In genomic region chr22:46833228-46833627, GRCh38 we compare ENCODE assay signal across 12 cellular contexts.
DNase-seq lines count a peak whose midpoint lies in the region; TF ChIP-seq lines count a peak whose summit lies in the region.
"Had no signal": no experiment of that assay in that cellular context is flagged by ENCODE, and none has a peak within 500 bp of the region (broad histone marks: within the 10 kb centered on the region; RNA-seq: fewer than 3 reads in every experiment).

No MANE protein-coding gene starts in this region.

- BruUV-seq in A673 (replicated peaks; lab: Mats Ljungman, UMichigan), result no TSS peak

- H3K36me3 ChIP-seq in A673 (ENCODE audit: insufficient read depth, low read length, poor library complexity, severe bottlenecking), result no peaks in the 10 kb centered on the region
- no peaks in the 10 kb centered on the region for H3K36me3 ChIP-seq in HAP-1 (replicated peaks)

- no peak overlapping the region for H3K27ac ChIP-seq in A673 (ENCODE audit: low read depth, low read length, poor library complexity, severe bottlenecking)

- CTCF ChIA-PET in A673 (lab: Charles Lee), result interaction anchor here (0.6 kb wide), 1 partner anchor 59 kb away, joined by 3 read pairs; no protein-coding TSS in a partner anchor

- H3K9me3 ChIP-seq in A673 (ENCODE audit: low read depth, low read length, poor library complexity, severe bottlenecking), result peaks cover 15% of the 10 kb centered on the region
- peaks cover 12% of the 10 kb centered on the region for H3K9me3 ChIP-seq in HAP-1

- peak; percentile 47 for TF ChIP-seq CTCF in A673 (conservative IDR thresholded peaks at IDR 0.05; ENCODE audit: low read depth, low read length)

- POLR2A ChIA-PET in A673 (lab: Charles Lee; ENCODE audit: low non-redundant PET), result no interaction called here

- intact Hi-C loops in A673 (cut with micrococcal nuclease; ENCODE audit: unreplicated experiment), result no loop called here

- H3K27me3 ChIP-seq in A673 (replicated peaks; ENCODE audit: insufficient read depth, low read depth, low read length, poor library complexity) (no peaks in the 10 kb centered on the region), HAP-1 (ENCODE audit: low read depth) (no peaks in the 10 kb centered on the region)

- in situ Hi-C loops in HAP-1 (cut with MboI; ENCODE audit: low sequenced_read_pairs), result no loop called here

- H3K4me1 ChIP-seq in A673 (ENCODE audit: insufficient read depth, low read length, poor library complexity, severe bottlenecking) (peaks cover 32% of the 10 kb centered on the region), HAP-1 (peaks cover 15% of the 10 kb centered on the region)

- DNase-seq in A673 (ENCODE audit: low spot score) (peak; percentile 36), HAP-1 (ENCODE audit: low spot score in 2 of 2) (peak; percentile 29 to 53), amniotic epithelial cell (ENCODE audit: low read depth) (peak; percentile 38), islet precursor cell (peak; percentile 76), inferior parietal cortex (ENCODE audit: extremely low spot score) (no peak), NCI-H1694 (lab: John Stamatoyannopoulos, UW) (no peak), MV-4-11 (lab: John Stamatoyannopoulos, UW) (no peak), NCI-H128 (lab: John Stamatoyannopoulos, UW; ENCODE audit: unreplicated experiment) (no peak)
- DNase-seq: activated naive CD4-positive, alpha-beta T cell treated with anti-CD3 and anti-CD28 coated beads, Interleukin-2, amount 10 ng/mL, durations not matched to agents 7 days and 5 days; DMS153; NCI-H1694 treated with DMSO at 0.1 percent for 48 hours; T-helper 2 cell had no signal

- H3K4me3 ChIP-seq in A673 (ENCODE audit: low read depth, low read length, poor library complexity, severe bottlenecking), result no peak overlapping the region
- H3K4me3 ChIP-seq in HAP-1, result no peak overlapping the region

Comparison
In these comparisons a context has a peak if more than half of its experiments do, and no peak if none do; other contexts are left out.
1. DNase-seq: peak in A673 (single experiment), HAP-1 (2 of 2), amniotic epithelial cell (single experiment) and islet precursor cell (single experiment); none in inferior parietal cortex (single experiment), NCI-H1694 (single experiment), MV-4-11 (single experiment) and NCI-H128 (single experiment).